In genomic region chr6:35505985-35506384, GRCh38 we compare ENCODE assay signal across 1 cellular context.
A peak's percentile ranks its signal among the peaks of the same experiment; 100 is the strongest.
TF ChIP-seq lines count a peak whose summit lies in the region.

No MANE protein-coding gene starts in this region.

TF ChIP-seq in endothelial cell of umbilical vein, 7 proteins besides CTCF, POLR2A, EP300 and RAD21:
- TF ChIP-seq EZH2 (IDR thresholded peaks at IDR 0.05; ENCODE audit: borderline replicate concordance, low read depth, low read length, severe bottlenecking) (peak; percentile 37), FOS (IDR thresholded peaks at IDR 0.05; ENCODE audit: borderline replicate concordance, insufficient read depth, low read length) (no peak), POLR2AphosphoS5 (IDR thresholded peaks at IDR 0.05; ENCODE audit: insufficient read depth, low read depth, low read length) (no peak)
